In genomic region chr19:3701200-3701599, GRCh38 we compare ENCODE assay signal across 1 cellular context.
TF ChIP-seq lines count a peak whose summit lies in the region.

No MANE protein-coding gene starts in this region.

TF ChIP-seq in K562, 482 proteins besides CTCF, POLR2A, EP300 and RAD21:
- TF ChIP-seq ADNP (tag; IDR thresholded peaks at IDR 0.05) (0 out of 2 replicates have a peak, but pooled peaks have one; percentile 54), TAF9B (IDR thresholded peaks at IDR 0.05; ENCODE audit: partially characterized antibody) (no peak), NFRKB (IDR thresholded peaks at IDR 0.05; ENCODE audit: low read depth) (peak; percentile 77), PHF20 (IDR thresholded peaks at IDR 0.05; ENCODE audit: partially characterized antibody) (peak; percentile 84)
